Comparison of ENCODE assay signal across 9 cellular contexts in genomic region chr5:97181856-97182545, GRCh38. TPM values are rescaled to one million over a fixed set of nuclear protein-coding genes. Genes with fewer than 3 reads are reported as not detected.
DNase-seq lines count a peak whose midpoint lies in the region; ATAC-seq and TF ChIP-seq lines count a peak whose summit lies in the region.
"Had no signal": no experiment of that assay in that cellular context is flagged by ENCODE, and none has a peak within 500 bp of the region (broad histone marks: within the 10 kb centered on the region; RNA-seq: fewer than 3 reads in every experiment).

No MANE protein-coding gene starts in this region.

- intact Hi-C loops in sigmoid colon (cut with DNase I) = loop anchor here (2.0 to 5.0 kb wide), 3 partner anchors 435 to 1593 kb away; partner anchors contain the start of gene CAST

- in situ Hi-C loops in GM23248 (cut with MboI) = no loop called here

- no peaks in the 10 kb centered on the region for H3K9me3 ChIP-seq in GM23248 (ENCODE audit: low read depth)
- no peaks in the 10 kb centered on the region for H3K9me3 ChIP-seq in RWPE2 (ENCODE audit: severe bottlenecking)
- H3K9me3 ChIP-seq in sigmoid colon = no peaks in the 10 kb centered on the region

- peak overlapping the region; percentile 98 for H3K9ac ChIP-seq in GM23248

- H2AFZ ChIP-seq in GM23248 = peak overlapping the region; percentile 97

- TF ChIP-seq POLR2A in sigmoid colon (IDR thresholded peaks at IDR 0.05) = no peak

- DNase-seq in GM23248 = peak; percentile 46
- no peak for DNase-seq in RWPE2 (ENCODE audit: low spot score)
- peak; percentile 44 for DNase-seq in fibroblast of mammary gland (ENCODE audit: low read depth)
- DNase-seq in sigmoid colon = no peak
- no peak for DNase-seq in NCI-H2029 (lab: John Stamatoyannopoulos, UW)
- DNase-seq in foreskin melanocyte = no peak

- peaks cover 24% of the 10 kb centered on the region for H3K36me3 ChIP-seq in GM23248 (ENCODE audit: low read depth)
- H3K36me3 ChIP-seq in RWPE2 (ENCODE audit: low read depth) = peaks cover 32% of the 10 kb centered on the region
- H3K36me3 ChIP-seq in sigmoid colon = peaks cover 7 to 21% (median 15%) of the 10 kb centered on the region in 4 donors

- peak overlapping the region; percentile 85 for H3K4me2 ChIP-seq in GM23248 (ENCODE audit: unreplicated experiment)

- H3K27me3 ChIP-seq in GM23248 (replicated peaks; ENCODE audit: insufficient read depth) = no peaks in the 10 kb centered on the region
- H3K27me3 ChIP-seq in RWPE2 (ENCODE audit: insufficient read depth, poor library complexity, severe bottlenecking) = no peaks in the 10 kb centered on the region
- H3K27me3 ChIP-seq in sigmoid colon = no peaks in the 10 kb centered on the region

- H3K79me2 ChIP-seq in GM23248 (ENCODE audit: insufficient read depth) = peaks cover 58% of the 10 kb centered on the region

- H3K4me1 ChIP-seq in GM23248 (ENCODE audit: insufficient read depth) = peaks cover 14% of the 10 kb centered on the region
- H3K4me1 ChIP-seq in RWPE2 (ENCODE audit: insufficient read depth, poor library complexity, severe bottlenecking) = peaks cover 14% of the 10 kb centered on the region
- peaks cover 0 to 31% (median 18%) of the 10 kb centered on the region in 4 donors for H3K4me1 ChIP-seq in sigmoid colon

- peak overlapping the region; percentile 99 for H3K4me3 ChIP-seq in GM23248
- H3K4me3 ChIP-seq in RWPE2 (ENCODE audit: severe bottlenecking) = peak overlapping the region; percentile 51
- peak overlapping the region; percentile 97 for H3K4me3 ChIP-seq in fibroblast of mammary gland (ENCODE audit: control insufficient read depth, low read depth, low read length)
- peak overlapping the region; percentile 64 to 86 (median 78) for H3K4me3 ChIP-seq in sigmoid colon

- 84 to 91% methylated on average over 4 of the region's 4 CpGs for WGBS in GM23248 (ENCODE audit: low coverage in 1 of 2, low lambda C conversion rate in 2 of 2, missing lambda C conversion rate in 2 of 2), 2 experiments
- 47 to 79% methylated on average over 4 of the region's 4 CpGs for WGBS in sigmoid colon, 2 donors

- H3F3A ChIP-seq in GM23248 (ENCODE audit: insufficient read depth) = peaks cover 8% of the 10 kb centered on the region; the same call in 1 of the 2 replicates

- TF ChIP-seq EP300 in sigmoid colon (IDR thresholded peaks at IDR 0.05) = no peak

- no peaks in the 10 kb centered on the region for H4K20me1 ChIP-seq in GM23248 (ENCODE audit: insufficient read depth)

- no peak for TF ChIP-seq CTCF in RWPE2 (IDR thresholded peaks at IDR 0.05; ENCODE audit: poor library complexity, severe bottlenecking)
- no peak for TF ChIP-seq CTCF in fibroblast of mammary gland (conservative IDR thresholded peaks at IDR 0.05; ENCODE audit: control insufficient read depth, insufficient read depth, low read depth, low read length)
- no peak for TF ChIP-seq CTCF in sigmoid colon (IDR thresholded peaks at IDR 0.05)

- H3K9me2 ChIP-seq in GM23248 (ENCODE audit: insufficient read depth) = no peaks in the 10 kb centered on the region

- H3K27ac ChIP-seq in GM23248 (peak overlapping the region; percentile 97), RWPE2 (ENCODE audit: poor library complexity, severe bottlenecking) (peak overlapping the region; percentile 84), sigmoid colon (peak overlapping the region in 3 of 4 donors; percentile 88 to 90 (median 90))

- no peak for ATAC-seq in RWPE2 (ENCODE audit: low read depth)
- no peak for ATAC-seq in HG02870 (IDR thresholded peaks at IDR 0.05; ENCODE audit: unreplicated experiment)
- no peak for ATAC-seq in HG03280 (IDR thresholded peaks at IDR 0.05; ENCODE audit: unreplicated experiment)

RNA-seq across cellular contexts. Expression of gene RIOK2, which starts 1.0 kb away (rescaled TPM):
- total RNA-seq in GM23248 (2014; rRNA removed; shearing (Covaris generic)) = 23.0 and 35.5 TPM in 2 replicates
- polyA plus RNA-seq in GM23248 (2016; fragmentation: Nextera tagmentation; extraction: Ambion mirVana) (53.8 and 55.6 TPM in 2 replicates), sigmoid colon (10 to 100 TPM in 1 of 3 donors, 1 to 10 TPM in 2; 7.8 to 10.8 (median 8.6) TPM)
- total RNA-seq in sigmoid colon = 10 to 100 TPM; 16.1 to 28.0 (median 23.0) TPM

RNA-seq across cellular contexts. Expression of gene LIX1, which starts 39.6 kb away (rescaled TPM):
- not detected in 2 replicates for total RNA-seq in GM23248 (2014; rRNA removed; shearing (Covaris generic))
- polyA plus RNA-seq in GM23248 (2016; fragmentation: Nextera tagmentation; extraction: Ambion mirVana) (0.05 TPM in 1 of 2 replicates, not detected in the other), sigmoid colon (under 1 TPM in 1 of 3 donors, not detected in 2; 0.54 TPM)
- total RNA-seq in sigmoid colon = 1 to 10 TPM in 3 of 4 donors, under 1 TPM in 1; 0.99 to 3.6 (median 2.1) TPM
- total RNA-seq: lung microvascular endothelial cell had no signal

Comparison
In these comparisons a context has a peak if more than half of its experiments do, and no peak if none do; other contexts are left out.
1. DNase-seq: peak in GM23248 (single experiment) and fibroblast of mammary gland (single experiment); none in RWPE2 (single experiment), sigmoid colon (single experiment), NCI-H2029 (single experiment) and foreskin melanocyte (single experiment).
2. Peak in every context shown above with its lines, with median percentiles within 50 percentile points of each other: H3K27ac ChIP-seq and H3K4me3 ChIP-seq.